In the genomic region with DNA sequence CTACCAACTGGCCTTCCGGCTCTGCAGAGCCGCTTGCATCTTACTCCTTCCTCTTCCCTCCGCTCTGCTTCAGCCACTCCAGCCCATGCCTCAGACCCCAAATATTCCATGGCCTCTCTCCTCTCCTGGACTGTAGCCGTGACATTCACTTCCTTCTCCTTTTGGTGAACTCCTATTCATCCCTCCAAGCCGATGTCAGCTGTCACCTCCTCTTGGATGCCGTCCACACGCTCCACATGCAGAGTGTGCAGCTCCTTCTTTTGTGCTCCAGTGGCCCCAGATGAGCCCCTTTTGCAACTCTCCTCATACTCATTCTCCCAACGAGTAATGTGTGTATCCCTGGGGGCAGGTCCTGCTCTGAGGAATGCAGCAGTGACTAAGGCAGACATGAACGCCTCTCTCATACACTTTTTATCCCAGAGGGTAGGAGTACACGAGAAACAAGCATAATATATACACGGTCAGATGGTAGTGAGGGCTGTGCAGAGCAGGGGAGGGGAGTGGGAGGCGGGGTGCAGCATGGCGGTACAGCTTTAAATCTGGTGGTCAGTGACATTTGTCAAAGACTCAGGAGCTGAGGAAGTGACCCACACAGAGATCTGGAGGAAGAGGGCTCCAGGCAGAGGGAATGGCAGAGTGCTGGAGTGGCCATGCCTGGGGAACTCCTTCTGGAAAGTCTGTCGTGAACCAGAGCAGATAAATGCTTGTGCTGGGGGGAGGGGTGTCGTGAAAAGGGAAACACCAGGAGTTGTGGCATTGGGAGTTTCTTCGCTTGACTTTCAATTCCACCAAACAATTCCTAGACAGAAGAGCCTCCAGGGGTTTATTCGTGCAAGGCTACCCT, we compare ENCODE assay signal across 18 cellular contexts.
A peak's percentile ranks its signal among the peaks of the same experiment; 100 is the strongest.
DNase-seq lines count a peak whose midpoint lies in the region; ATAC-seq, FAIRE-seq and TF ChIP-seq lines count a peak whose summit lies in the region.
"Had no signal": no experiment of that assay in that cellular context is flagged by ENCODE, and none has a peak within 500 bp of the region (broad histone marks: within the 10 kb centered on the region; RNA-seq: fewer than 3 reads in every experiment).

No MANE protein-coding gene starts in this region.

- no peak for TF ChIP-seq CTCF in epithelial cell of esophagus (IDR thresholded peaks at IDR 0.05; ENCODE audit: insufficient read depth, low read depth, low read length, missing control alignments)

- peak overlapping the region; percentile 48 for H2AFZ ChIP-seq in neuronal stem cell (ENCODE audit: low read length)

- FAIRE-seq in GM19239 (lab: Jason Lieb, UNC), result no peak
- FAIRE-seq: GM12892 had no signal

- H3K4me1 ChIP-seq in neuronal stem cell (ENCODE audit: control insufficient read depth in 2 of 2, insufficient read depth in 1 of 2, low read depth in 1 of 2, low read length in 2 of 2), result peaks cover 9 to 11% of the 10 kb centered on the region in 2 donors
- H3K4me1 ChIP-seq: gastrocnemius medialis had no signal

- H4K91ac ChIP-seq in neuronal stem cell (ENCODE audit: low read depth, low read length, poor library complexity), result no peak overlapping the region

- no peaks in the 10 kb centered on the region for H3K9me3 ChIP-seq in neuronal stem cell (replicated peaks in 1 of 2; ENCODE audit: control insufficient read depth in 2 of 2, insufficient read depth in 1 of 2, low read depth in 1 of 2, low read length in 2 of 2)
- H3K9me3 ChIP-seq: gastrocnemius medialis had no signal

- peak overlapping the region; percentile 48 for H3K23ac ChIP-seq in neuronal stem cell (ENCODE audit: low read depth, low read length, poor library complexity)

- H3K36me3 ChIP-seq in neuronal stem cell (replicated peaks in 1 of 2; ENCODE audit: control insufficient read depth in 2 of 2, insufficient read depth in 2 of 2, low read length in 2 of 2), result peaks cover 0 to 7% of the 10 kb centered on the region in 2 donors
- H3K36me3 ChIP-seq: cardiac muscle cell, gastrocnemius medialis had no signal

- H2BK15ac ChIP-seq in neuronal stem cell (ENCODE audit: low read length), result no peak overlapping the region

- no peak overlapping the region for H4K8ac ChIP-seq in neuronal stem cell (ENCODE audit: low read depth, low read length)

- no peak for ATAC-seq in GM21515 (IDR thresholded peaks at IDR 0.05; ENCODE audit: unreplicated experiment)
- ATAC-seq: activated CD8-positive, alpha-beta memory T cell treated with anti-CD3 and anti-CD28 coated beads, Interleukin-2, amount 10 ng/mL, durations not matched to agents 7 days and 5 days; gastrocnemius medialis had no signal

- no peak overlapping the region for H3K27ac ChIP-seq in neuronal stem cell (replicated peaks; ENCODE audit: low read length)
- H3K27ac ChIP-seq: C4-2B, cardiac muscle cell, gastrocnemius medialis, VCaP had no signal

- peaks cover 2% of the 10 kb centered on the region for H3K79me1 ChIP-seq in neuronal stem cell (ENCODE audit: low read depth, low read length)

- DNase-seq in EH (ENCODE audit: low read depth) (peak; percentile 82), M059J (ENCODE audit: low read depth) (peak; percentile 70), epithelial cell of esophagus (ENCODE audit: low read depth) (peak; percentile 79), neuronal stem cell (ENCODE audit: low spot score) (no peak), cerebellar nuclear complex (lab: John Stamatoyannopoulos, UW) (no peak), D341Med (ENCODE audit: low spot score) (no peak), GM19239 (ENCODE audit: insufficient read length, low spot score) (no peak)
- DNase-seq: activated CD8-positive, alpha-beta memory T cell treated with anti-CD3 and anti-CD28 coated beads, Interleukin-2, amount 10 ng/mL, durations not matched to agents 7 days and 5 days; activated naive CD4-positive, alpha-beta T cell treated with Interleukin-2 at 50 U/mL for 16 hours; gastrocnemius medialis; immature natural killer cell; NCI-H2227 treated with DMSO at 0.1 percent for 48 hours; stimulated activated CD4-positive, alpha-beta T cell treated with anti-CD3 and anti-CD28 coated beads, Interleukin-15, amount 100 ng/mL, for 24 hours had no signal

- no peak overlapping the region for H3K14ac ChIP-seq in neuronal stem cell (ENCODE audit: low read length)

- H2BK120ac ChIP-seq in neuronal stem cell (ENCODE audit: low read depth, low read length), result no peak overlapping the region

- H3K4me3 ChIP-seq in epithelial cell of esophagus (ENCODE audit: low read length), result no peak overlapping the region
- H3K4me3 ChIP-seq in neuronal stem cell (ENCODE audit: low read length in 2 of 2), result no peak overlapping the region
- H3K4me3 ChIP-seq: cardiac muscle cell, gastrocnemius medialis had no signal

- no peak overlapping the region for H2BK12ac ChIP-seq in neuronal stem cell (ENCODE audit: low read length)

- WGBS in neuronal stem cell (ENCODE audit: extremely low coverage in 2 of 2, insufficient read length in 2 of 2, insufficient replicate concordance in 1 of 2), 2 donors, result no CpG with 5 or more reads among the region's 17 CpGs

- peak overlapping the region; percentile 31 for H2AK5ac ChIP-seq in neuronal stem cell (ENCODE audit: low read depth, low read length)

- no peaks in the 10 kb centered on the region for H3K27me3 ChIP-seq in neuronal stem cell (ENCODE audit: control insufficient read depth in 3 of 3, insufficient read depth in 3 of 3, low read depth in 1 of 3, low read length in 3 of 3)

- H3K18ac ChIP-seq in neuronal stem cell (ENCODE audit: low read length), result peak overlapping the region; percentile 37

- no peak overlapping the region for H3K4ac ChIP-seq in neuronal stem cell (ENCODE audit: low read length)

- no peak overlapping the region for H2BK5ac ChIP-seq in neuronal stem cell (ENCODE audit: low read length)

- H3K9ac ChIP-seq in neuronal stem cell (ENCODE audit: low read depth, low read length, poor library complexity), result no peak overlapping the region

- no peak overlapping the region for H3K4me2 ChIP-seq in neuronal stem cell (ENCODE audit: insufficient read depth, low read length, poor library complexity, severe bottlenecking)

Comparison
In these comparisons a context has a peak if more than half of its experiments do, and no peak if none do; other contexts are left out.
1. DNase-seq: peak in EH (single experiment), M059J (single experiment) and epithelial cell of esophagus (single experiment); none in neuronal stem cell (single experiment), cerebellar nuclear complex (0 of 2), D341Med (single experiment) and GM19239 (single experiment).